Comparison of ENCODE assay signal across 14 cellular contexts in the genomic region with DNA sequence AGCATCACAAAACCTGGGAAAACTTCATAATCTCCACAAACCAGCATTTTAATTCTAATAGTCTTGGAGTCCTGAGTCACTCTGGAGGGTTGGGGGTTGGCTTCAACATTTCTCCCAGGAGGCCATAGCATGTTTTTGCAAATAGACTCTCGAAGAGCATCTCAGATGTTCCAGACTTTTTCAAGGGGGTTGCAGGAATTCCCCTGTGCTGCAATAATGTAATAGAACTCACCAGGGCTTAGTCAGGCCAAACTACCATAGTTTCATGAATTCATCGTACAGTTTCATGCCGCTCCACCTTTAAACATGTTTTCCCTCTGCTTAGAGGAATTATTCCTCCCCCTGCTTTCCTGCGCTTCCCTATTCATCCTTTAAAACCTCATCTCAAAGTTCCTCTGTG.
"Had no signal": no experiment of that assay in that cellular context is flagged by ENCODE, and none has a peak within 500 bp of the region (broad histone marks: within the 10 kb centered on the region; RNA-seq: fewer than 3 reads in every experiment).

No MANE protein-coding gene starts in this region.

- ATAC-seq: stimulated activated effector memory CD8-positive, alpha-beta T cell treated with anti-CD3 and anti-CD28 coated beads, Interleukin-12 subunit alpha, Interleukin-12 subunit beta, amount 100 ng/mL, for 72 hours had no signal

- H3K27me3 ChIP-seq: colonic mucosa, heart left ventricle, neural progenitor cell, pancreas, transverse colon, vagina had no signal

- DNase-seq: activated CD4-positive, alpha-beta T cell treated with anti-CD3 and anti-CD28 coated beads, Interleukin-2, amount 10 ng/mL, durations not matched to agents 24 days and 14 days; activated CD4-positive, CD25-positive, alpha-beta regulatory T cell; activated CD8-positive, alpha-beta memory T cell treated with anti-CD3 and anti-CD28 coated beads, Interleukin-2, amount 50 U/mL, for 48 hours; caudate nucleus; colonic mucosa; heart left ventricle; immature natural killer cell; naive B cell; pancreas; transverse colon had no signal

- H3K4me3 Mint-ChIP-seq: activated CD4-positive, alpha-beta T cell treated with anti-CD3 and anti-CD28 coated beads, Interleukin-2, amount 10 ng/mL, durations not matched to agents 24 days and 14 days; activated T-helper 1 cell treated with anti-CD3 and anti-CD28 coated beads, Interleukin-12 subunit alpha, Interleukin-12 subunit beta, Interleukin-2, Interleukin-4 antibody, amounts not matched to agents 30 ng/mL and 10 ng/mL and 1 ng/mL, durations not matched to agents 14 hours and 24 hours and 36 hours; immature natural killer cell; naive B cell; neural progenitor cell; stimulated activated effector memory CD8-positive, alpha-beta T cell treated with anti-CD3 and anti-CD28 coated beads, Interleukin-12 subunit alpha, Interleukin-12 subunit beta, amount 100 ng/mL, for 72 hours had no signal

- H3K4me3 ChIP-seq: colonic mucosa, heart left ventricle, neural progenitor cell, pancreas, transverse colon, vagina had no signal

- H3K36me3 ChIP-seq: colonic mucosa, heart left ventricle, neural progenitor cell, pancreas, transverse colon, vagina had no signal

- H3K27ac ChIP-seq: colonic mucosa, neural progenitor cell, pancreas, transverse colon, vagina had no signal

- H3K4me2 ChIP-seq: neural progenitor cell had no signal

- H2AFZ ChIP-seq: neural progenitor cell had no signal

- H3K27me3 Mint-ChIP-seq: activated CD4-positive, alpha-beta T cell treated with anti-CD3 and anti-CD28 coated beads, Interleukin-2, amount 10 ng/mL, durations not matched to agents 24 days and 14 days had no signal

- H3K4me1 ChIP-seq: colonic mucosa, pancreas, transverse colon, vagina had no signal

- H3K9ac ChIP-seq: neural progenitor cell had no signal

- H3K9me3 ChIP-seq: colonic mucosa, heart left ventricle, pancreas, transverse colon, vagina had no signal

- H3K27ac Mint-ChIP-seq: activated CD4-positive, alpha-beta T cell treated with anti-CD3 and anti-CD28 coated beads, Interleukin-2, amount 10 ng/mL, durations not matched to agents 24 days and 14 days; activated T-helper 1 cell treated with anti-CD3 and anti-CD28 coated beads, Interleukin-12 subunit alpha, Interleukin-12 subunit beta, Interleukin-2, Interleukin-4 antibody, amounts not matched to agents 30 ng/mL and 10 ng/mL and 1 ng/mL, durations not matched to agents 14 hours and 24 hours and 36 hours; immature natural killer cell; naive B cell; neural progenitor cell; stimulated activated effector memory CD8-positive, alpha-beta T cell treated with anti-CD3 and anti-CD28 coated beads, Interleukin-12 subunit alpha, Interleukin-12 subunit beta, amount 100 ng/mL, for 72 hours had no signal

- H3K4me1 Mint-ChIP-seq: activated CD4-positive, alpha-beta T cell treated with anti-CD3 and anti-CD28 coated beads, Interleukin-2, amount 10 ng/mL, durations not matched to agents 24 days and 14 days; immature natural killer cell; naive B cell; neural progenitor cell; stimulated activated effector memory CD8-positive, alpha-beta T cell treated with anti-CD3 and anti-CD28 coated beads, Interleukin-12 subunit alpha, Interleukin-12 subunit beta, amount 100 ng/mL, for 72 hours had no signal

- H3K36me3 Mint-ChIP-seq: immature natural killer cell; neural progenitor cell; stimulated activated effector memory CD8-positive, alpha-beta T cell treated with anti-CD3 and anti-CD28 coated beads, Interleukin-12 subunit alpha, Interleukin-12 subunit beta, amount 100 ng/mL, for 72 hours had no signal
